Comparison of ENCODE assay signal across 34 cellular contexts in genomic region chr12:95681210-95681765, GRCh38.
"Had no signal": no experiment of that assay in that cellular context is flagged by ENCODE, and none has a peak within 500 bp of the region (broad histone marks: within the 10 kb centered on the region; RNA-seq: fewer than 3 reads in every experiment).

No MANE protein-coding gene starts in this region.

- FAIRE-seq: astrocyte, kidney, pancreas, TTC549 had no signal

- H3K27ac ChIP-seq: brain microvascular endothelial cell, foreskin keratinocyte, heart left ventricle, lower lobe of right lung, neutrophil, pancreas, prostate gland, skin epidermis, upper lobe of left lung, VCaP had no signal

- H3K27me3 ChIP-seq: adrenal gland, brain microvascular endothelial cell, foreskin keratinocyte, heart left ventricle, neutrophil, pancreas, upper lobe of left lung had no signal

- H3K36me3 ChIP-seq: adrenal gland, neutrophil, prostate gland had no signal

- H3K9me3 ChIP-seq: adrenal gland, lower lobe of right lung, neutrophil, pancreas, prostate gland, upper lobe of left lung had no signal

- H3K4me3 ChIP-seq: adrenal gland, heart left ventricle, lower lobe of right lung, pancreas, prostate gland, skin epidermis, upper lobe of left lung had no signal

- H3K4me1 ChIP-seq: adrenal gland, foreskin keratinocyte, pancreas, prostate gland, upper lobe of left lung had no signal

- DNase-seq: activated CD4-positive, alpha-beta T cell treated with anti-CD3 and anti-CD28 coated beads for 48 hours; activated CD4-positive, alpha-beta T cell treated with anti-CD3 and anti-CD28 coated beads, Interleukin-2, amount 50 U/mL, for 48 hours; activated CD8-positive, alpha-beta memory T cell treated with anti-CD3 and anti-CD28 coated beads for 24 hours; activated effector memory CD4-positive, alpha-beta T cell treated with anti-CD3 and anti-CD28 coated beads, Interleukin-2, amount 50 U/mL, for 16 hours; activated naive CD4-positive, alpha-beta T cell treated with anti-CD3 and anti-CD28 coated beads for 36 hours; activated naive CD8-positive, alpha-beta T cell treated with anti-CD3 and anti-CD28 coated beads for 36 hours; brain microvascular endothelial cell; caudate nucleus; endodermal cell; foreskin keratinocyte; heart left ventricle; hypothalamus; immature natural killer cell; kidney; lower lobe of right lung; mesenchymal stem cell; nephron progenitor cell; pancreas; retina; stimulated activated CD4-positive, alpha-beta T cell treated with anti-CD3 and anti-CD28 coated beads, Interleukin-12 subunit alpha, Interleukin-12 subunit beta, amount 100 ng/mL, for 4 hours; stimulated activated CD4-positive, alpha-beta T cell treated with anti-CD3 and anti-CD28 coated beads, Interleukin-4, amount 100 ng/mL, for 1 hour; stimulated activated naive CD8-positive, alpha-beta T cell treated with anti-CD3 and anti-CD28 coated beads, Interleukin-15, Interleukin-2, amounts not matched to agents 100 U/mL and 50 U/mL, for 24 hours; T-helper 9 cell had no signal

- ATAC-seq: activated CD4-positive, CD25-positive, alpha-beta regulatory T cell treated with anti-CD3 and anti-CD28 coated beads, Interleukin-2, amount 50 U/mL, for 24 hours; esophagus mucosa; foreskin keratinocyte; heart left ventricle; pancreas; sciatic nerve; stimulated activated naive CD8-positive, alpha-beta T cell treated with anti-CD3 and anti-CD28 coated beads, Interleukin-15, Interleukin-2, amounts not matched to agents 100 U/mL and 50 U/mL, for 24 hours had no signal
